10 cellular contexts compared by ENCODE assay signal in genomic region chrX:123184199-123184857, GRCh38. TPM values are rescaled to one million over a fixed set of nuclear protein-coding genes. Genes with fewer than 3 reads are reported as not detected.
DNase-seq lines count a peak whose midpoint lies in the region; ATAC-seq and TF ChIP-seq lines count a peak whose summit lies in the region.
"Had no signal": no experiment of that assay in that cellular context is flagged by ENCODE, and none has a peak within 500 bp of the region (broad histone marks: within the 10 kb centered on the region; RNA-seq: fewer than 3 reads in every experiment).

Gene GRIA3, plus strand, starts transcription at chrX:123184278. Its CDS starts 258 bp downstream, at chrX:123184536.

- DNase-seq in CD4-positive, alpha-beta T cell = no peak
- DNase-seq in Peyer's patch (no peak), fibroblast of mammary gland (ENCODE audit: low read depth) (peak; percentile 31), occipital lobe (lab: John Stamatoyannopoulos, UW) (peak; percentile 38), NCI-H2227 (lab: John Stamatoyannopoulos, UW; ENCODE audit: unreplicated experiment) (no peak)
- no peak for DNase-seq in NK-92 treated with Interleukin-12 subunit alpha and Interleukin-12 subunit beta, amount 100 ng/mL, for 24 hours (lab: John Stamatoyannopoulos, UW)
- DNase-seq: Kasumi-1 had no signal

- peaks cover 17% of the 10 kb centered on the region for H3K27me3 ChIP-seq in CD4-positive, alpha-beta T cell (ENCODE audit: control insufficient read depth, insufficient read depth, low read length)
- H3K27me3 ChIP-seq in Peyer's patch = no peaks in the 10 kb centered on the region

- H3K27me3 Mint-ChIP-seq in CD4-positive, alpha-beta T cell = peaks cover 67% of the 10 kb centered on the region

- POLR2A ChIA-PET in CD4-positive, alpha-beta T cell (lab: Charles Lee) = no interaction called here

- no peaks in the 10 kb centered on the region for H3K36me3 ChIP-seq in Peyer's patch

- intact Hi-C loops in CD4-positive, alpha-beta T cell (cut with DNase I, micrococcal nuclease) = no loop called here

- no peak within 1 kb of the TSS for H3K27ac ChIP-seq in CD4-positive, alpha-beta T cell (ENCODE audit: low read depth, low read length)
- no peak within 1 kb of the TSS for H3K27ac ChIP-seq in Peyer's patch

- H3K4me1 ChIP-seq in Peyer's patch = no peaks in the 10 kb centered on the region

- TF ChIP-seq CTCF in CD4-positive, alpha-beta T cell (IDR thresholded peaks at IDR 0.05) = no peak
- no peak for TF ChIP-seq CTCF in Peyer's patch (IDR thresholded peaks at IDR 0.05)
- TF ChIP-seq CTCF in fibroblast of mammary gland (conservative IDR thresholded peaks at IDR 0.05; ENCODE audit: control insufficient read depth, insufficient read depth, low read depth, low read length) = no peak

- no peaks in the 10 kb centered on the region for H3K9me3 Mint-ChIP-seq in CD4-positive, alpha-beta T cell

- H3K4me1 Mint-ChIP-seq in CD4-positive, alpha-beta T cell (ENCODE audit: low read depth) = no peaks in the 10 kb centered on the region

- H3K4me3 ChIP-seq in Peyer's patch (peak within 1 kb of the TSS in 3 of 4 donors; percentile 10 to 39 (median 31)), fibroblast of mammary gland (ENCODE audit: control insufficient read depth, low read depth, low read length) (peak within 1 kb of the TSS; percentile 44)

- no peak within 1 kb of the TSS for H3K27ac Mint-ChIP-seq in CD4-positive, alpha-beta T cell

- no peaks in the 10 kb centered on the region for H3K9me3 ChIP-seq in CD4-positive, alpha-beta T cell (ENCODE audit: control insufficient read depth, low read length)
- H3K9me3 ChIP-seq in Peyer's patch = no peaks in the 10 kb centered on the region

- CTCF ChIA-PET in CD4-positive, alpha-beta T cell (lab: Charles Lee) = no interaction called here

- no peak for ATAC-seq in CD4-positive, alpha-beta T cell (ENCODE audit: poor library complexity)
- ATAC-seq in HG02870 (IDR thresholded peaks at IDR 0.05; ENCODE audit: unreplicated experiment) = no peak
- no peak for ATAC-seq in GM21825 (IDR thresholded peaks at IDR 0.05; ENCODE audit: unreplicated experiment)

- no peak for TF ChIP-seq POLR2A in Peyer's patch (IDR thresholded peaks at IDR 0.05)

- no peaks in the 10 kb centered on the region for H3K36me3 Mint-ChIP-seq in CD4-positive, alpha-beta T cell (ENCODE audit: low read depth)

- peak within 1 kb of the TSS; percentile 74 for H3K4me3 Mint-ChIP-seq in CD4-positive, alpha-beta T cell

RNA-seq across cellular contexts. Expression of gene GRIA3, which starts in this region (rescaled TPM):
- not detected for total RNA-seq in CD4-positive, alpha-beta T cell
- total RNA-seq in Peyer's patch = 10 to 100 TPM in 1 of 4 donors, under 1 TPM in 1, not detected in 2; 0.47 to 12.4 TPM
- total RNA-seq in occipital lobe = 74.2 TPM
- total RNA-seq: activated CD8-positive, alpha-beta memory T cell treated with anti-CD3 and anti-CD28 coated beads for 36 hours had no signal

Comparison
In these comparisons a context has a peak if more than half of its experiments do, and no peak if none do; other contexts are left out.
1. DNase-seq: peak in fibroblast of mammary gland (single experiment) and occipital lobe (single experiment); none in CD4-positive, alpha-beta T cell (0 of 10), Peyer's patch (0 of 3), NCI-H2227 (single experiment) and NK-92 treated with Interleukin-12 subunit alpha and Interleukin-12 subunit beta, amount 100 ng/mL, for 24 hours (single experiment).